Comparison of ENCODE assay signal across 17 cellular contexts in genomic region chr2:133053541-133053940, GRCh38.
DNase-seq lines count a peak whose midpoint lies in the region; ATAC-seq, FAIRE-seq and TF ChIP-seq lines count a peak whose summit lies in the region.
"Had no signal": no experiment of that assay in that cellular context is flagged by ENCODE, and none has a peak within 500 bp of the region (broad histone marks: within the 10 kb centered on the region; RNA-seq: fewer than 3 reads in every experiment).

No MANE protein-coding gene starts in this region.

- H3K79me2 ChIP-seq in GM23338 (replicated peaks; ENCODE audit: insufficient read depth) (no peaks in the 10 kb centered on the region), astrocyte (ENCODE audit: insufficient read depth, low read length) (no peaks in the 10 kb centered on the region)

- H3K4me3 ChIP-seq in GM23338 (no peak overlapping the region), astrocyte (ENCODE audit: insufficient read depth, low read depth, low read length) (no peak overlapping the region)
- H3K4me3 ChIP-seq: BLaER1 had no signal

- TF ChIP-seq CTCF in GM23338 (conservative IDR thresholded peaks at IDR 0.05; ENCODE audit: low read depth in 2 of 2), result no peak
- no peak for TF ChIP-seq CTCF in astrocyte (IDR thresholded peaks at IDR 0.05; ENCODE audit: insufficient read depth, low read depth, low read length)

- no peaks in the 10 kb centered on the region for H3F3A ChIP-seq in GM23338 (replicated peaks; ENCODE audit: low read depth)

- peaks cover 11% of the 10 kb centered on the region for H3K4me1 ChIP-seq in GM23338 (ENCODE audit: insufficient read depth)
- H3K4me1 ChIP-seq in astrocyte (ENCODE audit: insufficient read depth, low read length), result no peaks in the 10 kb centered on the region
- H3K4me1 ChIP-seq: BLaER1 had no signal

- H4K20me1 ChIP-seq in GM23338 (replicated peaks; ENCODE audit: insufficient read depth) (no peaks in the 10 kb centered on the region), astrocyte (ENCODE audit: insufficient read depth, low read length) (no peaks in the 10 kb centered on the region)
- H4K20me1 ChIP-seq: BLaER1 had no signal

- H3K4me3 Mint-ChIP-seq in GM23338 (no peak overlapping the region), astrocyte (ENCODE audit: unreplicated experiment) (no peak overlapping the region)
- no peak overlapping the region for H3K4me3 Mint-ChIP-seq in stimulated activated naive B cell treated with anti-CD40 and anti-IgM and Interleukin-4, amounts not matched to agents 10 μg/mL and 1 μg/mL and 100 μg/mL, for 72 hours
- H3K4me3 Mint-ChIP-seq: CD8-positive, alpha-beta memory T cell; HFFc6 had no signal

- no peak overlapping the region for H3K9ac ChIP-seq in astrocyte (ENCODE audit: low read length)
- H3K9ac ChIP-seq: BLaER1 had no signal

- H3K27ac ChIP-seq in GM23338 (ENCODE audit: low read depth), result no peak overlapping the region
- no peak overlapping the region for H3K27ac ChIP-seq in astrocyte (ENCODE audit: low read depth, low read length)
- H3K27ac ChIP-seq: BLaER1 had no signal

- H3K36me3 ChIP-seq in GM23338 (ENCODE audit: insufficient read depth) (no peaks in the 10 kb centered on the region), astrocyte (ENCODE audit: insufficient read depth, low read length) (no peaks in the 10 kb centered on the region)
- H3K36me3 ChIP-seq: BLaER1 had no signal

- no peaks in the 10 kb centered on the region for H3K27me3 Mint-ChIP-seq in GM23338 (ENCODE audit: insufficient read depth, low read depth, poor library complexity)
- H3K27me3 Mint-ChIP-seq in astrocyte (ENCODE audit: low read depth, unreplicated experiment), result no peaks in the 10 kb centered on the region
- H3K27me3 Mint-ChIP-seq in stimulated activated naive B cell treated with anti-CD40 and anti-IgM and Interleukin-4, amounts not matched to agents 10 μg/mL and 1 μg/mL and 100 μg/mL, for 72 hours, result no peaks in the 10 kb centered on the region
- H3K27me3 Mint-ChIP-seq: CD8-positive, alpha-beta memory T cell had no signal

- no peak overlapping the region for H3K27ac Mint-ChIP-seq in GM23338
- no peak overlapping the region for H3K27ac Mint-ChIP-seq in astrocyte (ENCODE audit: unreplicated experiment)
- peak overlapping the region; percentile 2 for H3K27ac Mint-ChIP-seq in stimulated activated naive B cell treated with anti-CD40 and anti-IgM and Interleukin-4, amounts not matched to agents 10 μg/mL and 1 μg/mL and 100 μg/mL, for 72 hours
- H3K27ac Mint-ChIP-seq: CD8-positive, alpha-beta memory T cell; HFFc6 had no signal

- H3K27me3 ChIP-seq in GM23338 (ENCODE audit: insufficient read depth) (no peaks in the 10 kb centered on the region), astrocyte (ENCODE audit: insufficient read depth, low read length) (no peaks in the 10 kb centered on the region)
- H3K27me3 ChIP-seq: BLaER1 had no signal

- no peaks in the 10 kb centered on the region for H3K36me3 Mint-ChIP-seq in GM23338 (ENCODE audit: low read depth)
- H3K36me3 Mint-ChIP-seq in astrocyte (ENCODE audit: low read depth, unreplicated experiment), result no peaks in the 10 kb centered on the region
- no peaks in the 10 kb centered on the region for H3K36me3 Mint-ChIP-seq in stimulated activated naive B cell treated with anti-CD40 and anti-IgM and Interleukin-4, amounts not matched to agents 10 μg/mL and 1 μg/mL and 100 μg/mL, for 72 hours
- H3K36me3 Mint-ChIP-seq: CD8-positive, alpha-beta memory T cell had no signal

- H3K4me2 ChIP-seq in GM23338, result peak overlapping the region; percentile 40
- H3K4me2 ChIP-seq in astrocyte (ENCODE audit: low read length), result no peak overlapping the region
- H3K4me2 ChIP-seq: BLaER1 had no signal

- H3K4me1 Mint-ChIP-seq in GM23338, result peaks cover 16% of the 10 kb centered on the region
- H3K4me1 Mint-ChIP-seq in astrocyte (ENCODE audit: low read depth, unreplicated experiment), result peaks cover 14% of the 10 kb centered on the region
- no peaks in the 10 kb centered on the region for H3K4me1 Mint-ChIP-seq in stimulated activated naive B cell treated with anti-CD40 and anti-IgM and Interleukin-4, amounts not matched to agents 10 μg/mL and 1 μg/mL and 100 μg/mL, for 72 hours
- H3K4me1 Mint-ChIP-seq: CD8-positive, alpha-beta memory T cell had no signal

- H3K9me3 ChIP-seq in astrocyte (ENCODE audit: insufficient read depth, low read depth, low read length), result no peaks in the 10 kb centered on the region
- H3K9me3 ChIP-seq: BLaER1, Caco-2 had no signal

- no peak for FAIRE-seq in astrocyte (lab: Jason Lieb, UNC)
- no peak for FAIRE-seq in frontal cortex (lab: Jason Lieb, UNC)

- DNase-seq in GM23338 (ENCODE audit: low spot score), result no peak
- peak; percentile 23 for DNase-seq in astrocyte (ENCODE audit: low read depth)
- peak; percentile 3 for DNase-seq in midbrain (lab: John Stamatoyannopoulos, UW)
- DNase-seq in stimulated activated naive B cell treated with anti-CD40 and anti-IgM and Interleukin-4, amounts not matched to agents 10 μg/mL and 1 μg/mL and 100 μg/mL, for 72 hours, result no peak
- no peak for DNase-seq in left ventricle myocardium superior
- no peak for DNase-seq in frontal cortex (ENCODE audit: low spot score in 2 of 2)
- DNase-seq: 8988T; AML-193; Caco-2; CD8-positive, alpha-beta memory T cell; DMS53; GF-D8; HCEC 1CT; HFFc6; IMR-90 had no signal

- H3K9me2 ChIP-seq in GM23338 (ENCODE audit: insufficient read depth), result no peaks in the 10 kb centered on the region

- H3K9me3 Mint-ChIP-seq in GM23338 (no peaks in the 10 kb centered on the region), astrocyte (ENCODE audit: unreplicated experiment) (no peaks in the 10 kb centered on the region)
- peaks cover 0 to 3% of the 10 kb centered on the region in 2 donors for H3K9me3 Mint-ChIP-seq in stimulated activated naive B cell treated with anti-CD40 and anti-IgM and Interleukin-4, amounts not matched to agents 10 μg/mL and 1 μg/mL and 100 μg/mL, for 72 hours
- H3K9me3 Mint-ChIP-seq: HFFc6 had no signal

- H2AFZ ChIP-seq in GM23338 (no peak overlapping the region), astrocyte (ENCODE audit: low read depth, low read length) (no peak overlapping the region)

- intact Hi-C loops in left ventricle myocardium superior (cut with micrococcal nuclease), result no loop called here

- ATAC-seq in GM23338 (no peak), left ventricle myocardium superior (no peak), HG02884 (IDR thresholded peaks at IDR 0.05; ENCODE audit: unreplicated experiment) (no peak)
- ATAC-seq in stimulated activated naive B cell treated with anti-CD40 and anti-IgM and Interleukin-4, amounts not matched to agents 10 μg/mL and 1 μg/mL and 100 μg/mL, for 72 hours (replicated peaks), result no peak

TF ChIP-seq in GM23338, 12 proteins besides CTCF, POLR2A, EP300 and RAD21 (continues in another document):
- TF ChIP-seq EZH2phosphoT487 (IDR thresholded peaks at IDR 0.05; ENCODE audit: unreplicated experiment), result no peak
- TF ChIP-seq ZNF462 (CRISPR knock-in tag; IDR thresholded peaks at IDR 0.05), result no peak

Comparison
In these comparisons a context has a peak if more than half of its experiments do, and no peak if none do; other contexts are left out.
1. DNase-seq: peak in astrocyte (single experiment) and midbrain (single experiment); none in GM23338 (single experiment), stimulated activated naive B cell treated with anti-CD40 and anti-IgM and Interleukin-4, amounts not matched to agents 10 μg/mL and 1 μg/mL and 100 μg/mL, for 72 hours (single experiment), left ventricle myocardium superior (single experiment) and frontal cortex (0 of 2).